In the genomic region with DNA sequence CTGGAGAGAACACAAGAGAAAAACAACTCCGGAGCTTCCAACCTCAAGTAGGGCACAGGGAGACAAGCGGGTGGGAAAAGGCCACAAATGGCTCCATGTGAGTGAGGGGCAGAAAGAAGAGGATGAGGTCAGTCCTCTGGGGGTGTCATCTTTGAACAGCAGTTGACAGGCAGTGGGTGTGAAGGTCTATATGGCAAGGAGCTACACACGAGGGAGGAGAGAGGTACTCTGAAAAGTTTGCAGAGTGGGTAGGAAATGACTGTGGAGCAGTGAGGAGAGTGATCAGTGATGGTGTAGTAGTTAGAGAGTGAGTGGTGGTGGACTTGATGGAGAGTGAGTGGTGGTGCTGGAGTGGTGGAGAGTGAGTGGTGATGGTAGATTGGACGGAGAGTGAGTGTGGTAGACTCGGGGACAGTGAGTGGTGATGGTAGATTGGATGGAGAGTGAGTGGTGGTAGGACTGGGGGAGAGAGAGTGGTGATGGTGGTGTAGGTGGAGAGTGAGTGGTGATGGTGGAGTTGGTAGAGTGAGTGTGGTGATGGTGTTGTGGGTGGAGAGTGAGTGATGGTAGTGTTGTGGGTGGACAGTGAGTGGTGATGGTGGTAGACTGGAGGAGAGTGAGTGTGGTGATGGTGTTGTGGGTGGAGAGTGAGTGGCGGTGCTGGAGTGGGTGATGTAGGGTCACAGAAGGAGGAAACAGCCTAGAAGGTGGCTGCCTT, we compare ENCODE assay signal across 11 cellular contexts. TPM values are rescaled to one million over a fixed set of nuclear protein-coding genes. Genes with fewer than 3 reads are reported as not detected.
DNase-seq lines count a peak whose midpoint lies in the region; ATAC-seq and TF ChIP-seq lines count a peak whose summit lies in the region.
"Had no signal": no experiment of that assay in that cellular context is flagged by ENCODE, and none has a peak within 500 bp of the region (broad histone marks: within the 10 kb centered on the region; RNA-seq: fewer than 3 reads in every experiment).

No MANE protein-coding gene starts in this region.

- H3K36me3 Mint-ChIP-seq in chondrocyte (ENCODE audit: low read depth): peaks cover 4% of the 10 kb centered on the region

- no peak overlapping the region for H3K9ac ChIP-seq in DND-41 (ENCODE audit: low read depth, low read length)

- H3K4me3 ChIP-seq in DND-41 (ENCODE audit: low read depth in 1 of 2, low read length in 2 of 2): no peak overlapping the region
- H3K4me3 ChIP-seq in H7 (ENCODE audit: insufficient read depth, low read depth, low read length): no peak overlapping the region
- H3K4me3 ChIP-seq: MG63, mucosa of descending colon had no signal

- H3K4me3 Mint-ChIP-seq in chondrocyte (ENCODE audit: unreplicated experiment): no peak overlapping the region

- H3K27me3 Mint-ChIP-seq in chondrocyte (ENCODE audit: low read depth): no peaks in the 10 kb centered on the region
- H3K27me3 Mint-ChIP-seq: CD4-positive, alpha-beta T cell had no signal

- H3K27ac Mint-ChIP-seq in chondrocyte (ENCODE audit: unreplicated experiment): peak overlapping the region; percentile 49
- H3K27ac Mint-ChIP-seq: CD4-positive, alpha-beta T cell had no signal

- H2AFZ ChIP-seq in DND-41 (ENCODE audit: low read depth, low read length): no peak overlapping the region

- peak overlapping the region; percentile 39; the same call in 1 of the 2 replicates for H3K4me2 ChIP-seq in DND-41 (ENCODE audit: insufficient read depth, low read length)

- DNase-seq in DND-41 (peak; percentile 4), H7 (peak; percentile 17), chondrocyte (ENCODE audit: low spot score) (no peak), posterior vena cava (ENCODE audit: low spot score) (peak; percentile 30), DMS79 treated with DMSO at 0.1 percent for 48 hours (lab: John Stamatoyannopoulos, UW) (no peak), T-helper 9 cell (no peak), GM19238 (ENCODE audit: insufficient read length, low spot score) (no peak)
- DNase-seq: MG63; NK-92 treated with Interleukin-12 subunit alpha and Interleukin-12 subunit beta, amount 100 ng/mL, for 24 hours had no signal

- H3K79me2 ChIP-seq in DND-41 (ENCODE audit: insufficient read depth, low read length): peaks cover 92% of the 10 kb centered on the region

- H3K9me3 Mint-ChIP-seq in chondrocyte (ENCODE audit: low read depth): no peaks in the 10 kb centered on the region
- H3K9me3 Mint-ChIP-seq: CD4-positive, alpha-beta T cell had no signal

- H3K27me3 ChIP-seq in DND-41 (ENCODE audit: insufficient read depth, low read length, poor library complexity) (no peaks in the 10 kb centered on the region), H7 (ENCODE audit: control insufficient read depth, insufficient read depth, low read length) (no peaks in the 10 kb centered on the region)
- H3K27me3 ChIP-seq: MG63 had no signal

- no peak for ATAC-seq in DND-41 (ENCODE audit: insufficient read depth, low read depth)
- ATAC-seq: mucosa of descending colon had no signal

- no peak for TF ChIP-seq CTCF in DND-41 (IDR thresholded peaks at IDR 0.05; ENCODE audit: borderline replicate concordance, extremely low read depth, low read length, poor library complexity, severe bottlenecking)
- no peak for TF ChIP-seq CTCF in chondrocyte (IDR thresholded peaks at IDR 0.05)

- no peak overlapping the region for H3K27ac ChIP-seq in DND-41 (ENCODE audit: low read length)

- intact Hi-C loops in posterior vena cava (cut with DNase I): no loop called here

- H3K4me1 ChIP-seq in DND-41 (ENCODE audit: insufficient read depth, low read length): peaks cover 45% of the 10 kb centered on the region

- H3K36me3 ChIP-seq in DND-41 (ENCODE audit: insufficient read depth, low read length) (peaks cover 69% of the 10 kb centered on the region), H7 (replicated peaks; ENCODE audit: control insufficient read depth, insufficient read depth, low read length) (peaks cover 7% of the 10 kb centered on the region)

- peaks cover 23% of the 10 kb centered on the region for H3K4me1 Mint-ChIP-seq in chondrocyte (ENCODE audit: low read depth)

- peaks cover 70% of the 10 kb centered on the region for H4K20me1 ChIP-seq in DND-41 (ENCODE audit: insufficient read depth, low read length)

- H3K9me3 ChIP-seq in DND-41 (ENCODE audit: insufficient read depth, low read length, severe bottlenecking): no peaks in the 10 kb centered on the region
- H3K9me3 ChIP-seq: MG63, mucosa of descending colon had no signal

RNA-seq across cellular contexts. Expression of gene TFDP1, which starts 4.0 kb away (rescaled TPM):
- total RNA-seq in H7 (2014; rRNA removed; shearing (Covaris generic)): 62.2 and 78.2 TPM in 2 replicates
- total RNA-seq in chondrocyte (52.8 to 76.0 TPM (median 54.3 TPM) in 3 replicates), posterior vena cava (10 to 100 TPM; 36.6 to 40.3 TPM)

Comparison
In these comparisons a context has a peak if more than half of its experiments do, and no peak if none do; other contexts are left out.
1. DNase-seq: peak in DND-41 (single experiment), H7 (single experiment) and posterior vena cava (single experiment); none in chondrocyte (single experiment), DMS79 treated with DMSO at 0.1 percent for 48 hours (single experiment), T-helper 9 cell (single experiment) and GM19238 (single experiment).